In the genomic region with DNA sequence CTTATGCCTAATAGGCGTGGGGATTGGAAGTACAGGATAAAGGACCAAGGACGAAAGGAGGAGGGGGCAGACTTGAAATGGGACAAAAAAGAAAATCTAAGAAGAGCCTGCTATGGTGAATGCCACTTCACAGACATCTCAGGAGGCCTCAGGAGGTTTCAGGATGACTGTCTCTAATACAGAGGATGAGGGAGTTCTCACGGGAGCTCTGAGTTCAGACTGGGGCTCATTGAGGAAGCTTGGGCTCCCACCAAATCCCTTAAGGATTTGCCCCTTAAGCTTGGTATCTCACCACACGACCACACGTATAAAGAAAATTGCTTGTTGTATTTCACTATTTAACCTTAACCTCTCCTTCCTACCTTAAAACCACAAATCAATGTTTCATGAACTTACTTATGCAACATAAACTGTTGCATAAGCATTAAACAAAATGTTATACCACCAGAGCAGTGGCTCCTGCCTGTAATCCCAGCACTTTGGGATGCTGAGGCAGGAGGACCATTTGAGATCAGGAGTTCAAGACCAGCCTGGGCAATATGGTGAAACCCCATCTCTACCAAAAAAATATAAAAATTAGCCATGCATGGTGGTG, we compare ENCODE assay signal across 11 cellular contexts. TPM values are rescaled to one million over a fixed set of nuclear protein-coding genes. Genes with fewer than 3 reads are reported as not detected.
DNase-seq lines count a peak whose midpoint lies in the region; ATAC-seq and TF ChIP-seq lines count a peak whose summit lies in the region.
"Had no signal": no experiment of that assay in that cellular context is flagged by ENCODE, and none has a peak within 500 bp of the region (broad histone marks: within the 10 kb centered on the region; RNA-seq: fewer than 3 reads in every experiment).

No MANE protein-coding gene starts in this region.

- H3K27me3 Mint-ChIP-seq in glutamatergic neuron (ENCODE audit: unreplicated experiment): peaks cover 2% of the 10 kb centered on the region
- H3K27me3 Mint-ChIP-seq: brain had no signal

- no peak overlapping the region for H3K27ac Mint-ChIP-seq in glutamatergic neuron (ENCODE audit: unreplicated experiment)
- H3K27ac Mint-ChIP-seq: brain had no signal

- ATAC-seq in GM18511 (IDR thresholded peaks at IDR 0.05; ENCODE audit: unreplicated experiment) (peak; percentile 91), GM19372 (IDR thresholded peaks at IDR 0.05; ENCODE audit: low read depth, unreplicated experiment) (peak; percentile 94), HG02852 (IDR thresholded peaks at IDR 0.05; ENCODE audit: unreplicated experiment) (peak; percentile 99), HG03565 (IDR thresholded peaks at IDR 0.05; ENCODE audit: unreplicated experiment) (peak; percentile 89)

- H3K36me3 Mint-ChIP-seq in glutamatergic neuron (ENCODE audit: unreplicated experiment): no peaks in the 10 kb centered on the region
- H3K36me3 Mint-ChIP-seq: brain had no signal

- H3K9me3 Mint-ChIP-seq in glutamatergic neuron (ENCODE audit: unreplicated experiment): no peaks in the 10 kb centered on the region
- H3K9me3 Mint-ChIP-seq: brain, neural crest cell had no signal

- no peak overlapping the region for H3K4me3 Mint-ChIP-seq in glutamatergic neuron (ENCODE audit: unreplicated experiment)
- H3K4me3 Mint-ChIP-seq: brain, neural crest cell had no signal

- TF ChIP-seq CTCF in glutamatergic neuron (IDR thresholded peaks at IDR 0.05; ENCODE audit: partially characterized antibody, unreplicated experiment): no peak

- DNase-seq in middle frontal gyrus (ENCODE audit: extremely low spot score, low spot score) (no peak), NCI-H2029 treated with DMSO at 0.1 percent for 48 hours (lab: John Stamatoyannopoulos, UW) (no peak), glutamatergic neuron (no peak), AML-193 (lab: John Stamatoyannopoulos, UW) (no peak)
- DNase-seq: esophagus squamous epithelium had no signal

- no peaks in the 10 kb centered on the region for H3K4me1 Mint-ChIP-seq in glutamatergic neuron (ENCODE audit: low read depth, unreplicated experiment)
- H3K4me1 Mint-ChIP-seq: brain, neural crest cell had no signal

RNA-seq across cellular contexts. Expression of gene SLC30A1, which starts 12.4 kb away (rescaled TPM):
- 3.1 TPM for total RNA-seq in glutamatergic neuron (ENCODE audit: unreplicated experiment)
